Comparison of ENCODE assay signal across 8 cellular contexts in the genomic region with DNA sequence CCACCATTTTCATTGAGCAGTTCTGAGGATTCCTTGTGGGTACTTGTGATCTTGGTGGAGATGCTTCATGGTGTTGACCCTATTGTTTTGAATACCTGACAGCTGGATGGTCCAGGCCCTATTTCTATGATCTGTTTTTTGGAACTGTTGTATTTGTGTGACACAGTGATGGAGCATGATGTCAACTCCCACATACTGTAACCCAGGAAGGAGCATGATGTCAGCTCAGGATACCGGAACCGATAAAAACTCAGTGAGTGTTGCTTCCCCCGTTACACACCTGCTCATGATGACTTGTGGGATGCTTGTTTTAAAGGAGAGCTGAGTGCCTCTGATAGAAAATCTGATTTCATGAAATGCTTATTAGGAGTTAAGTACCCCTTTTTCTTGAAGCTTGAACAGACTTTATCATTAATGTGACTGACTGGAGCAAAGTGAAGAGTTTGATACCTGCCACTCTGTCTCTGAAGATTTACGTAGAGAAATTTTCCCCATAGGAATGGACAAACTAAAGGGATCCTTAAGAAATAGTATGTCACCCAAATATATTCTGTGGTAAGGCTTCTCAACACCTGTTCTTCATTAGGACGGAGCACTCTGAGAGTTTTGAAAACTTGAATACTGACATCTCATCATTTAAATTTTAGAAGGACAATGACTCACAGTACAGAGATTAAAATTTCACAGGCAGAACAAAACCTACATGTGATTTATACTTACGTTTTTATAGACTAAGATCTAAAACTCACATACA. TPM values are rescaled to one million over a fixed set of nuclear protein-coding genes. Genes with fewer than 3 reads are reported as not detected.
DNase-seq lines count a peak whose midpoint lies in the region; ATAC-seq, FAIRE-seq and TF ChIP-seq lines count a peak whose summit lies in the region.

No MANE protein-coding gene starts in this region.

- no peak for FAIRE-seq in K562 (lab: Jason Lieb, UNC)

- no peak for TF ChIP-seq POLR2A in K562 (conservative IDR thresholded peaks at IDR 0.05)

- H3K9ac ChIP-seq in K562 (ENCODE audit: insufficient read depth in 1 of 2, low read depth in 2 of 2, low read length in 2 of 2) = no peak overlapping the region; a peak in 1 of 4 replicates

- H3K27me3 Mint-ChIP-seq in activated CD8-positive, alpha-beta memory T cell treated with anti-CD3 and anti-CD28 coated beads, Interleukin-2, amount 10 ng/mL, durations not matched to agents 7 days and 5 days = no peaks in the 10 kb centered on the region
- no peaks in the 10 kb centered on the region for H3K27me3 Mint-ChIP-seq in memory B cell

- TF ChIP-seq RAD21 in K562 (CRISPR knock-in tag; conservative IDR thresholded peaks at IDR 0.05 in 1 of 2, IDR thresholded peaks at IDR 0.05 in 1 of 2) = no peak

- POLR2A ChIA-PET in K562 (lab: Yijun Ruan, JAX) = interaction anchor here (0.7 to 2.1 kb wide), 5 partner anchors 7 to 101 kb away, joined by 3 to 5 read pairs (median 4); no protein-coding TSS in a partner anchor

- peak; percentile 21 for ATAC-seq in activated CD8-positive, alpha-beta memory T cell treated with anti-CD3 and anti-CD28 coated beads, Interleukin-2, amount 10 ng/mL, durations not matched to agents 7 days and 5 days
- no peak for ATAC-seq in K562
- no peak for ATAC-seq in memory B cell (ENCODE audit: low read depth)
- ATAC-seq in HG03457 (IDR thresholded peaks at IDR 0.05; ENCODE audit: unreplicated experiment) = no peak
- ATAC-seq in GM19455 (IDR thresholded peaks at IDR 0.05; ENCODE audit: unreplicated experiment) = no peak

- TF ChIP-seq CTCF in K562 (IDR thresholded peaks at IDR 0.05 in 2 of 3, conservative IDR thresholded peaks at IDR 0.05 in 1 of 3; ENCODE audit: insufficient read depth in 2 of 3, low read depth in 1 of 3, low read length in 3 of 3) (no peak), tibial artery (IDR thresholded peaks at IDR 0.05) (no peak)

- no peak overlapping the region for H3K4me3 ChIP-seq in K562
- peak overlapping the region; percentile 10 to 47 for H3K4me3 ChIP-seq in tibial artery

- intact Hi-C loops in K562 (cut with micrococcal nuclease) = no loop called here
- intact Hi-C loops in tibial artery (cut with DNase I; ENCODE audit: low total_unique reads) = no loop called here

- peak; percentile 55 for DNase-seq in activated CD8-positive, alpha-beta memory T cell treated with anti-CD3 and anti-CD28 coated beads, Interleukin-2, amount 10 ng/mL, durations not matched to agents 7 days and 5 days
- no peak for DNase-seq in activated CD8-positive, alpha-beta memory T cell treated with anti-CD3 and anti-CD28 coated beads, Interleukin-2, amount 50 U/mL, for 48 hours
- DNase-seq in K562 (ENCODE audit: extremely low read depth in 1 of 4, low spot score in 3 of 4) (no peak), memory B cell (ENCODE audit: low spot score in 2 of 2) (no peak), tibial artery (no peak), A172 (ENCODE audit: low spot score) (no peak)

- no peak overlapping the region for H3K4me2 ChIP-seq in K562 (ENCODE audit: insufficient read depth, low read length)

- no TSS peak for BruUV-seq in K562 (replicated peaks; lab: Mats Ljungman, UMichigan)

- H3K4me3 Mint-ChIP-seq in activated CD8-positive, alpha-beta memory T cell treated with anti-CD3 and anti-CD28 coated beads, Interleukin-2, amount 10 ng/mL, durations not matched to agents 7 days and 5 days = peak overlapping the region; percentile 75
- peak overlapping the region; percentile 14 for H3K4me3 Mint-ChIP-seq in memory B cell

- H3K36me3 ChIP-seq in K562 (ENCODE audit: control insufficient read depth, insufficient read depth, low read length) (peaks cover 28% of the 10 kb centered on the region; the same call in 2 of the 3 replicates), tibial artery (peaks cover 9 to 31% (median 22%) of the 10 kb centered on the region in 3 donors)

- in situ Hi-C loops in K562 (cut with MboI) = no loop called here

- H3K4me1 Mint-ChIP-seq in activated CD8-positive, alpha-beta memory T cell treated with anti-CD3 and anti-CD28 coated beads, Interleukin-2, amount 10 ng/mL, durations not matched to agents 7 days and 5 days = peaks cover 75% of the 10 kb centered on the region
- peaks cover 43% of the 10 kb centered on the region for H3K4me1 Mint-ChIP-seq in memory B cell

- peaks cover 4% of the 10 kb centered on the region for H3K9me3 Mint-ChIP-seq in activated CD8-positive, alpha-beta memory T cell treated with anti-CD3 and anti-CD28 coated beads, Interleukin-2, amount 10 ng/mL, durations not matched to agents 7 days and 5 days (ENCODE audit: low read depth)
- H3K9me3 Mint-ChIP-seq in memory B cell = no peaks in the 10 kb centered on the region

- H3K4me1 ChIP-seq in K562 (replicated peaks in 1 of 2; ENCODE audit: control insufficient read depth in 2 of 2, insufficient read depth in 2 of 2, low read length in 2 of 2) (peaks cover 2 to 28% of the 10 kb centered on the region in 2 experiments; a peak in 4 of 5 replicates), tibial artery (peaks cover 0 to 96% (median 71%) of the 10 kb centered on the region in 4 donors)

- H2AFZ ChIP-seq in K562 (ENCODE audit: low read depth, low read length) = no peak overlapping the region

- H3K27ac ChIP-seq in K562 (ENCODE audit: extremely low read depth, low read depth, low read length) (no peak overlapping the region), tibial artery (peak overlapping the region; percentile 96 to 99)

- CTCF ChIA-PET in activated CD8-positive, alpha-beta memory T cell treated with anti-CD3 and anti-CD28 coated beads, Interleukin-2, amount 10 ng/mL, durations not matched to agents 7 days and 5 days (lab: Charles Lee) = interaction anchor here (0.7 to 8.6 kb wide), 12 partner anchors 10 to 102 kb away, joined by 3 to 44 read pairs (median 9); no protein-coding TSS in a partner anchor
- CTCF ChIA-PET in K562 (lab: Yijun Ruan, JAX; ENCODE audit: low intra/inter-chr PET ratio) = no interaction called here

- 68% methylated on average over 6 of the region's 6 CpGs for WGBS in K562 (ENCODE audit: insufficient coverage, low coverage, missing lambda C conversion rate)

- H3K27me3 ChIP-seq in K562 (ENCODE audit: control insufficient read depth in 2 of 2, insufficient read depth in 2 of 2, low read length in 2 of 2) (no peaks in the 10 kb centered on the region), tibial artery (no peaks in the 10 kb centered on the region)

- H4K20me1 ChIP-seq in K562 (replicated peaks; ENCODE audit: control insufficient read depth, insufficient read depth, low read length) = no peaks in the 10 kb centered on the region

- no peak for TF ChIP-seq EP300 in K562 (IDR thresholded peaks at IDR 0.05; ENCODE audit: low read length)

- H3K9me3 ChIP-seq in K562 (replicated peaks; ENCODE audit: control insufficient read depth, insufficient read depth, low read depth, low read length) (no peaks in the 10 kb centered on the region), tibial artery (no peaks in the 10 kb centered on the region)

- no peaks in the 10 kb centered on the region for H3K9me1 ChIP-seq in K562 (ENCODE audit: control insufficient read depth, insufficient read depth, low read length)

- peak overlapping the region; percentile 99 for H3K27ac Mint-ChIP-seq in activated CD8-positive, alpha-beta memory T cell treated with anti-CD3 and anti-CD28 coated beads, Interleukin-2, amount 10 ng/mL, durations not matched to agents 7 days and 5 days
- peak overlapping the region; percentile 99 for H3K27ac Mint-ChIP-seq in memory B cell

- no peaks in the 10 kb centered on the region for H3K79me2 ChIP-seq in K562 (ENCODE audit: control insufficient read depth, insufficient read depth, low read length)

- peaks cover 57% of the 10 kb centered on the region for H3K36me3 Mint-ChIP-seq in activated CD8-positive, alpha-beta memory T cell treated with anti-CD3 and anti-CD28 coated beads, Interleukin-2, amount 10 ng/mL, durations not matched to agents 7 days and 5 days
- peaks cover 33% of the 10 kb centered on the region for H3K36me3 Mint-ChIP-seq in memory B cell

TF ChIP-seq in K562, 482 proteins besides CTCF, POLR2A, EP300 and RAD21 (continues in another document):
- no peak for TF ChIP-seq ZFP36 (IDR thresholded peaks at IDR 0.05; ENCODE audit: low read depth, low read length, partially characterized antibody)
- TF ChIP-seq, protein P1, sequence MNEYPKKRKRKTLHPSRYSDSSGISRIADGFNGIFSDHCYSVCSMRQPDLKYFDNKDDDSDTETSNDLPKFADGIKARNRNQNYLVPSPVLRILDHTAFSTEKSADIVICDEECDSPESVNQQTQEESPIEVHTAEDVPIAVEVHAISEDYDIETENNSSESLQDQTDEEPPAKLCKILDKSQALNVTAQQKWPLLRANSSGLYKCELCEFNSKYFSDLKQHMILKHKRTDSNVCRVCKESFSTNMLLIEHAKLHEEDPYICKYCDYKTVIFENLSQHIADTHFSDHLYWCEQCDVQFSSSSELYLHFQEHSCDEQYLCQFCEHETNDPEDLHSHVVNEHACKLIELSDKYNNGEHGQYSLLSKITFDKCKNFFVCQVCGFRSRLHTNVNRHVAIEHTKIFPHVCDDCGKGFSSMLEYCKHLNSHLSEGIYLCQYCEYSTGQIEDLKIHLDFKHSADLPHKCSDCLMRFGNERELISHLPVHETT (CRISPR knock-in tag; conservative IDR thresholded peaks at IDR 0.05 in 1 of 2, IDR thresholded peaks at IDR 0.05 in 1 of 2) = no peak
- TF ChIP-seq SIN3A (IDR thresholded peaks at IDR 0.05; ENCODE audit: borderline replicate concordance in 2 of 2, control insufficient read depth in 1 of 2, low read depth in 2 of 2, low read length in 2 of 2) = no peak

RNA-seq across cellular contexts. Expression of gene ZBTB38, which starts 45.3 kb away (rescaled TPM):
- total RNA-seq in activated CD8-positive, alpha-beta memory T cell treated with anti-CD3 and anti-CD28 coated beads, Interleukin-2, amount 10 ng/mL, durations not matched to agents 7 days and 5 days = 10 to 100 TPM; 42.5 to 49.4 TPM
- 53.5 and 97.8 TPM in 2 replicates for total RNA-seq in K562 (2011; cell fraction: chromatin; rRNA removed; ENCODE audit: low replicate concordance)
- 22.0 and 29.1 TPM in 2 replicates for total RNA-seq in K562 (2011; cell fraction: nucleolus; rRNA removed)
- 61.7 and 84.8 TPM in 2 replicates for total RNA-seq in K562 (2011; cell fraction: nucleoplasm; rRNA removed)
- total RNA-seq in K562 (2014; rRNA removed) = 22.9 and 24.8 TPM in 2 replicates
- 39.4 and 43.6 TPM in 2 replicates for total RNA-seq in K562 (2014; rRNA removed; fragmentation: Illumina TruSeq; extraction: Trizol)
- total RNA-seq in K562 (2015; rRNA removed; fragmentation: Illumina TruSeq; extraction: Trizol) = 33.5 and 33.7 TPM in 2 replicates
- total RNA-seq in K562 (2021) = 30.7 and 36.3 TPM in 2 replicates
- 18.0 and 22.5 TPM in 2 replicates for polyA plus RNA-seq in K562 (2011; rRNA removed)
- 6.7 and 14.9 TPM in 2 replicates for polyA plus RNA-seq in K562 (2011; cell fraction: cytosol; rRNA removed)
- polyA plus RNA-seq in K562 (2011; cell fraction: nucleus; rRNA removed) = 22.7 and 28.6 TPM in 2 replicates
- polyA plus RNA-seq in K562 (2012) = 19.0 and 21.1 TPM in 2 replicates
- polyA plus RNA-seq in K562 (2014; fragmentation: Illumina TruSeq; extraction: Trizol) = 24.0 and 26.2 TPM in 2 replicates
- polyA plus RNA-seq in K562 (2014; fragmentation: Nextera tagmentation; extraction: Ambion mirVana) = 10 to 100 TPM; 14.2 to 17.9 TPM
- polyA plus RNA-seq in K562 (2014; rRNA removed) = 12.1 and 12.6 TPM in 2 replicates
- 64.1 and 109 TPM in 2 replicates for polyA minus RNA-seq in K562 (2011; rRNA and poly(A)+ RNA removed)
- 27.8 and 34.9 TPM in 2 replicates for polyA minus RNA-seq in K562 (2011; cell fraction: cytosol; rRNA and poly(A)+ RNA removed)
- polyA minus RNA-seq in K562 (2011; cell fraction: nucleus; rRNA and poly(A)+ RNA removed) = 35.9 and 61.9 TPM in 2 replicates
- total RNA-seq in A172 (2014; rRNA removed; shearing (Covaris generic)) = 81.2 and 94.1 TPM in 2 replicates
